Comparison of ENCODE assay signal across 18 cellular contexts in the genomic region with DNA sequence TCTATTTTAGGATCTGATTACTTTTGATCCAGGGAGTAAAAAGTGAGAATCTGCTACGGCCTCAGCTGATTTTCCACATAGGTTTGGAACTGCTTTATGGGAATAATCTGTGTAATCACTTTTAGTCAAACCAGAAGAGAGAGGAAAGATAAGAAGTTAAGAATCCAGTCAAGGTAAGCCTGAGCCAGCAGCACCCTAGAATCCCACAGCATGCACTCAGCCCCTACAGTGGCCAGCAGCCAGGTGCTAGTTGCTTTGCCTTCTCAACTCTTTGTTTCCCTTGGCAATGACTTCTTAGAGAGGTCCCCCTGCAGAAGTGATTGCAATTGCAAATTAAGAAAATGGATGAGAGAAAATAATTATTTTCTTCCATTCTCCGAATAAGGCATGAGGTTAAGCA.
"Had no signal": no experiment of that assay in that cellular context is flagged by ENCODE, and none has a peak within 500 bp of the region (broad histone marks: within the 10 kb centered on the region; RNA-seq: fewer than 3 reads in every experiment).

No MANE protein-coding gene starts in this region.

- H2AFZ ChIP-seq: hepatocyte had no signal

- H3K4me3 Mint-ChIP-seq: dendritic cell treated with granulocyte-macrophage colony-stimulating factor and Interleukin-4, amounts not matched to agents 40 ng/mL and 50 ng/mL, for 4 days had no signal

- H3K4me1 ChIP-seq: left lung had no signal

- H3K4me3 ChIP-seq: cardiac muscle cell, hepatocyte, left lung, tibial nerve had no signal

- H3K79me2 ChIP-seq: hepatocyte had no signal

- H3K27ac Mint-ChIP-seq: activated naive CD4-positive, alpha-beta T cell treated with anti-CD3 and anti-CD28 coated beads, Interleukin-2, amount 50 U/mL, for 72 hours; dendritic cell treated with granulocyte-macrophage colony-stimulating factor and Interleukin-4, amounts not matched to agents 40 ng/mL and 50 ng/mL, for 4 days had no signal

- H3K4me2 ChIP-seq: hepatocyte had no signal

- DNase-seq: activated CD4-positive, alpha-beta T cell treated with anti-CD3 and anti-CD28 coated beads, Interleukin-2, amount 50 U/mL, for 4 hours; activated gamma-delta T cell; effector memory CD4-positive, alpha-beta T cell; foreskin fibroblast; left lung; mammary epithelial cell; occipital lobe; retina; stimulated activated CD8-positive, alpha-beta memory T cell treated with anti-CD3 and anti-CD28 coated beads, Interleukin-4, amount 100 ng/mL, for 48 hours; stimulated activated naive CD4-positive, alpha-beta T cell; substantia nigra; T-helper 2 cell; WERI-Rb-1 had no signal

- H3K9me3 Mint-ChIP-seq: activated naive CD4-positive, alpha-beta T cell treated with anti-CD3 and anti-CD28 coated beads, Interleukin-2, amount 50 U/mL, for 72 hours; dendritic cell treated with granulocyte-macrophage colony-stimulating factor and Interleukin-4, amounts not matched to agents 40 ng/mL and 50 ng/mL, for 4 days had no signal

- H3K27me3 Mint-ChIP-seq: dendritic cell treated with granulocyte-macrophage colony-stimulating factor and Interleukin-4, amounts not matched to agents 40 ng/mL and 50 ng/mL, for 4 days had no signal

- H3K36me3 Mint-ChIP-seq: activated naive CD4-positive, alpha-beta T cell treated with anti-CD3 and anti-CD28 coated beads, Interleukin-2, amount 50 U/mL, for 72 hours had no signal

- ATAC-seq: activated naive CD4-positive, alpha-beta T cell treated with anti-CD3 and anti-CD28 coated beads, Interleukin-2, amount 50 U/mL, for 72 hours; left lung had no signal

- H3K27me3 ChIP-seq: cardiac muscle cell, hepatocyte, left lung, tibial nerve had no signal

- H3K27ac ChIP-seq: cardiac muscle cell, hepatocyte, left lung, WERI-Rb-1 had no signal

- H3K9me3 ChIP-seq: left lung, tibial nerve had no signal

- H3K36me3 ChIP-seq: cardiac muscle cell, left lung, tibial nerve, WERI-Rb-1 had no signal
